In the genomic region with DNA sequence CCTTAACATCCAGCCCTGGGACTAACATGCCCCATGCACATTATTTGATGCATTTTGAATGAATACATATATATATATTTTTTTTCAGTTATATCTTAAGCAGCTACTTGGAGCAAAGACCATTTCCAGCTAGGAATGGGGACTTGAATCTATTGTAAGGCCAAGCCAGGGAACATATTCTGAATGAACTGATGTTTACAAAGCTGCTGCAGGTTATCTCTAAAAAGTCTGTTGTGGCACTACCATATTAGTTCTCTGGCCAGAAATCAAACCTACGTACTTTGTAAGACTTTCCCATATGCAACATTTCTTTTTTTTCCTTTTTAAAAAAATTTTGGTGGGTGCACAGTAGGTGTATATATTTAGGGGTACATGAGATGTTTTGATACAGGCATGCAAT, we compare ENCODE assay signal across 7 cellular contexts. TPM values are rescaled to one million over a fixed set of nuclear protein-coding genes. Genes with fewer than 3 reads are reported as not detected.
"Had no signal": no experiment of that assay in that cellular context is flagged by ENCODE, and none has a peak within 500 bp of the region (broad histone marks: within the 10 kb centered on the region; RNA-seq: fewer than 3 reads in every experiment).

No MANE protein-coding gene starts in this region.

- H3K27ac ChIP-seq: HL-60 had no signal

- ATAC-seq: HepG2, K562 had no signal

- H3K27me3 Mint-ChIP-seq: IgD-negative memory B cell had no signal

- DNase-seq: IMR-90, KBM-7 had no signal

- FAIRE-seq: HepG2, HTR-8/SVneo, K562 had no signal

- H3K4me3 Mint-ChIP-seq: IgD-negative memory B cell had no signal

- H3K27ac Mint-ChIP-seq: IgD-negative memory B cell had no signal

- H3K4me3 ChIP-seq: K562 had no signal

RNA-seq across cellular contexts. Expression of a gene that starts 43.4 kb away (rescaled TPM):
- total RNA-seq: HepG2 had no signal
